In genomic region chr10:107727762-107728317, GRCh38 we compare ENCODE assay signal across 17 cellular contexts.
A peak's percentile ranks its signal among the peaks of the same experiment; 100 is the strongest.
DNase-seq lines count a peak whose midpoint lies in the region; ATAC-seq, FAIRE-seq and TF ChIP-seq lines count a peak whose summit lies in the region.
"Had no signal": no experiment of that assay in that cellular context is flagged by ENCODE, and none has a peak within 500 bp of the region (broad histone marks: within the 10 kb centered on the region; RNA-seq: fewer than 3 reads in every experiment).

No MANE protein-coding gene starts in this region.

- TF ChIP-seq CTCF in epithelial cell of esophagus (IDR thresholded peaks at IDR 0.05; ENCODE audit: insufficient read depth, low read depth, low read length, missing control alignments) (no peak), mucosa of descending colon (IDR thresholded peaks at IDR 0.05) (no peak), GM13976 (IDR thresholded peaks at IDR 0.05; ENCODE audit: borderline replicate concordance, control extremely low read depth, extremely low read depth, insufficient read depth, missing control alignments) (no peak)

- in situ Hi-C loops in GM13976 (cut with MboI; ENCODE audit: low sequenced_read_pairs, unreplicated experiment), result no loop called here

- no peaks in the 10 kb centered on the region for H3K36me3 ChIP-seq in mucosa of descending colon (ENCODE audit: low read depth)
- H3K36me3 ChIP-seq: BLaER1 treated with 17β-estradiol and CSF1 and Interleukin-3, amounts not matched to agents 10 nM and 100 nM; neural progenitor cell; SJCRH30; vagina had no signal

- intact Hi-C loops in mucosa of descending colon (cut with DNase I, micrococcal nuclease), result no loop called here

- peak; percentile 67 for DNase-seq in ELR (ENCODE audit: low read depth)
- DNase-seq in NCI-H748 treated with DMSO at 0.1 percent for 48 hours (lab: John Stamatoyannopoulos, UW), result peak; percentile 1
- DNase-seq in epithelial cell of esophagus (ENCODE audit: low read depth), result peak; percentile 18
- peak in 1 of 3 donors; percentile 51 for DNase-seq in mucosa of descending colon
- DNase-seq in GM13976 (ENCODE audit: low spot score), result no peak
- no peak for DNase-seq in NCI-H446 treated with DMSO at 0.1 percent for 48 hours (lab: John Stamatoyannopoulos, UW)
- DNase-seq in RCC 7860 (ENCODE audit: low spot score), result no peak
- DNase-seq: activated gamma-delta T cell treated with Interleukin-2 at 50 U/mL for 16 hours; effector memory CD8-positive, alpha-beta T cell; left ventricle myocardium superior; stimulated activated naive CD4-positive, alpha-beta T cell treated with Interleukin-2 at 50 U/mL for 16 hours had no signal

- ATAC-seq in mucosa of descending colon (peak; percentile 85), HG02610 (IDR thresholded peaks at IDR 0.05; ENCODE audit: unreplicated experiment) (no peak)
- ATAC-seq: effector memory CD8-positive, alpha-beta T cell; left ventricle myocardium superior had no signal

- no peak overlapping the region for H3K4me3 ChIP-seq in epithelial cell of esophagus (ENCODE audit: low read length)
- H3K4me3 ChIP-seq in mucosa of descending colon, result no peak overlapping the region
- H3K4me3 ChIP-seq: BLaER1 treated with 17β-estradiol and CSF1 and Interleukin-3, amounts not matched to agents 10 nM and 100 nM; neural progenitor cell; SJCRH30; vagina had no signal

- FAIRE-seq in RCC 7860 (lab: Jason Lieb, UNC), result no peak
- FAIRE-seq: H54 had no signal

- no peaks in the 10 kb centered on the region for H3K9me3 ChIP-seq in mucosa of descending colon
- H3K9me3 ChIP-seq: SJCRH30, vagina had no signal

- H3K4me1 ChIP-seq in mucosa of descending colon (ENCODE audit: low read depth), result peaks cover 13% of the 10 kb centered on the region
- H3K4me1 ChIP-seq: neural progenitor cell, SJCRH30, vagina had no signal

Comparison
In these comparisons a context has a peak if more than half of its experiments do, and no peak if none do; other contexts are left out.
1. DNase-seq: peak in ELR (single experiment), NCI-H748 treated with DMSO at 0.1 percent for 48 hours (single experiment) and epithelial cell of esophagus (single experiment); none in GM13976 (single experiment), NCI-H446 treated with DMSO at 0.1 percent for 48 hours (single experiment) and RCC 7860 (single experiment).